Comparison of ENCODE assay signal across 8 cellular contexts in genomic region chr20:37804584-37805566, GRCh38.
DNase-seq lines count a peak whose midpoint lies in the region; ATAC-seq and TF ChIP-seq lines count a peak whose summit lies in the region.

No MANE protein-coding gene starts in this region.

- no peak overlapping the region for H3K27ac Mint-ChIP-seq in GM23338

- intact Hi-C loops in PC-3 (cut with micrococcal nuclease) = no loop called here

- H3K79me2 ChIP-seq in SK-N-SH (ENCODE audit: insufficient read depth) (no peaks in the 10 kb centered on the region), PC-3 (ENCODE audit: low read length) (no peaks in the 10 kb centered on the region), GM23338 (replicated peaks; ENCODE audit: insufficient read depth) (no peaks in the 10 kb centered on the region)

- no peak overlapping the region for H3K9ac ChIP-seq in SK-N-SH
- no peak overlapping the region for H3K9ac ChIP-seq in PC-3 (ENCODE audit: low read length)

- no peaks in the 10 kb centered on the region for H3K9me2 ChIP-seq in SK-N-SH
- no peaks in the 10 kb centered on the region for H3K9me2 ChIP-seq in PC-3 (replicated peaks; ENCODE audit: low read length)
- H3K9me2 ChIP-seq in GM23338 (ENCODE audit: insufficient read depth) = no peaks in the 10 kb centered on the region; the same call in 1 of the 2 replicates

- H3K4me1 Mint-ChIP-seq in GM23338 = peaks cover 15% of the 10 kb centered on the region; the same call in 2 of the 3 replicates

- POLR2A ChIA-PET in SK-N-SH (lab: Yijun Ruan, JAX) (interaction anchor here (0.7 kb wide), 1 partner anchor 115 kb away, joined by 3 read pairs; no protein-coding TSS in a partner anchor), PC-3 (lab: Charles Lee; ENCODE audit: unreplicated experiment) (interaction anchor here (0.7 kb wide), 1 partner anchor 111 kb away, joined by 5 read pairs; the partner anchor contains the start of gene CTNNBL1), HEK293T (lab: Yijun Ruan, JAX) (no interaction called here)

- TF ChIP-seq EP300 in SK-N-SH (IDR thresholded peaks at IDR 0.05; ENCODE audit: borderline replicate concordance in 1 of 2, low read depth in 1 of 2, low read length in 1 of 2) = no peak; a peak in 1 of 4 replicates

- H3K4me1 ChIP-seq in SK-N-SH (ENCODE audit: control insufficient read depth in 1 of 2, insufficient read depth in 2 of 2, low read depth in 1 of 2, low read length in 1 of 2) = peaks cover 0 to 30% of the 10 kb centered on the region in 2 experiments; a peak in 2 of 4 replicates
- peaks cover 4% of the 10 kb centered on the region; the same call in 1 of the 2 replicates for H3K4me1 ChIP-seq in PC-3 (ENCODE audit: insufficient read depth, low read length)
- peaks cover 7% of the 10 kb centered on the region; the same call in 1 of the 2 replicates for H3K4me1 ChIP-seq in GM23338 (ENCODE audit: insufficient read depth)

- H3K36me3 ChIP-seq in SK-N-SH (replicated peaks in 1 of 2; ENCODE audit: control insufficient read depth in 1 of 2, insufficient read depth in 2 of 2, low read length in 1 of 2) (peaks cover 0 to 20% of the 10 kb centered on the region in 2 experiments), PC-3 (ENCODE audit: low read depth, low read length) (peaks cover 9% of the 10 kb centered on the region; the same call in 1 of the 2 replicates), GM23338 (ENCODE audit: insufficient read depth) (no peaks in the 10 kb centered on the region; the same call in 1 of the 2 replicates)

- no peaks in the 10 kb centered on the region for H3K27me3 ChIP-seq in SK-N-SH (ENCODE audit: insufficient read depth)
- H3K27me3 ChIP-seq in PC-3 (ENCODE audit: low read length) = no peaks in the 10 kb centered on the region
- H3K27me3 ChIP-seq in GM23338 (ENCODE audit: insufficient read depth) = no peaks in the 10 kb centered on the region

- TF ChIP-seq CTCF in SK-N-SH (IDR thresholded peaks at IDR 0.05) (no peak), PC-3 (conservative IDR thresholded peaks at IDR 0.05; ENCODE audit: low read depth, low read length) (no peak), GM23338 (conservative IDR thresholded peaks at IDR 0.05; ENCODE audit: low read depth in 2 of 2) (no peak)

- DNase-seq in SK-N-SH (peak; percentile 52), nucleus accumbens (lab: John Stamatoyannopoulos, UW) (peak in 44 of 56 donors; percentile 11 to 68 (median 38)), PC-3 (no peak), GM23338 (ENCODE audit: low spot score) (no peak), HEK293T (ENCODE audit: extremely low spot score) (no peak)
- DNase-seq in activated naive CD4-positive, alpha-beta T cell (lab: John Stamatoyannopoulos, UW) = no peak

- H3K4me2 ChIP-seq in SK-N-SH (no peak overlapping the region), PC-3 (ENCODE audit: low read length) (no peak overlapping the region), GM23338 (no peak overlapping the region)

- H3K4me3 ChIP-seq in SK-N-SH (ENCODE audit: low read depth in 2 of 2, low read length in 1 of 2) (no peak overlapping the region), PC-3 (ENCODE audit: low read length) (no peak overlapping the region), GM23338 (no peak overlapping the region)

- peaks cover 4% of the 10 kb centered on the region for H3K27me3 Mint-ChIP-seq in GM23338 (ENCODE audit: insufficient read depth, low read depth, poor library complexity)

- H3K9me3 ChIP-seq in SK-N-SH (no peaks in the 10 kb centered on the region), PC-3 (ENCODE audit: low read length) (no peaks in the 10 kb centered on the region)

- H4K20me1 ChIP-seq in SK-N-SH (ENCODE audit: insufficient read depth) = no peaks in the 10 kb centered on the region
- H4K20me1 ChIP-seq in PC-3 (ENCODE audit: low read length) = no peaks in the 10 kb centered on the region
- H4K20me1 ChIP-seq in GM23338 (replicated peaks; ENCODE audit: insufficient read depth) = 0 out of 2 replicates have a peak, but pooled peaks cover 11% of the 10 kb centered on the region

- H3K9me3 Mint-ChIP-seq in GM23338 = no peaks in the 10 kb centered on the region; the same call in 2 of the 3 replicates

- H3K27ac ChIP-seq in SK-N-SH (ENCODE audit: low read depth in 2 of 2, low read length in 1 of 2) (peak overlapping the region in 1 of 2 experiments; percentile 85; a peak in 2 of 4 replicates), PC-3 (ENCODE audit: low read length) (no peak overlapping the region), GM23338 (ENCODE audit: low read depth) (no peak overlapping the region)

- CTCF ChIA-PET in SK-N-SH (lab: Yijun Ruan, JAX) (interaction anchor here (0.8 to 1.6 kb wide), 4 partner anchors 70 to 253 kb away, joined by 3 to 5 read pairs (median 4); partner anchors contain the start of gene CTNNBL1), PC-3 (lab: Charles Lee) (no interaction called here), HEK293T (lab: Yijun Ruan, JAX) (no interaction called here)

- H3F3A ChIP-seq in SK-N-SH (replicated peaks; ENCODE audit: insufficient read depth) = no peaks in the 10 kb centered on the region
- no peaks in the 10 kb centered on the region for H3F3A ChIP-seq in PC-3 (ENCODE audit: low read length, unreplicated experiment)
- H3F3A ChIP-seq in GM23338 (replicated peaks; ENCODE audit: low read depth) = no peaks in the 10 kb centered on the region

- H2AFZ ChIP-seq in SK-N-SH (ENCODE audit: low read depth) (no peak overlapping the region), PC-3 (ENCODE audit: low read length) (no peak overlapping the region), GM23338 (no peak overlapping the region)

- no peak overlapping the region for H3K4me3 Mint-ChIP-seq in GM23338

- 73% methylated on average over 9 of the region's 16 CpGs for WGBS in SK-N-SH (ENCODE audit: low lambda C conversion rate)

- BruUV-seq in PC-3 (replicated peaks; lab: Mats Ljungman, UMichigan) = no TSS peak

- no peak for TF ChIP-seq RAD21 in SK-N-SH (IDR thresholded peaks at IDR 0.05; ENCODE audit: low read length)

- ATAC-seq in GM19035 (IDR thresholded peaks at IDR 0.05; ENCODE audit: unreplicated experiment) (peak; percentile 58), HG02973 (IDR thresholded peaks at IDR 0.05; ENCODE audit: unreplicated experiment) (peak; percentile 55), PC-3 (no peak), GM23338 (no peak)

- H3K36me3 Mint-ChIP-seq in GM23338 (ENCODE audit: low read depth) = peaks cover under 1% of the 10 kb centered on the region; the same call in 2 of the 3 replicates

TF ChIP-seq in SK-N-SH, 30 proteins besides CTCF, POLR2A, EP300 and RAD21:
- TF ChIP-seq, protein P1, sequence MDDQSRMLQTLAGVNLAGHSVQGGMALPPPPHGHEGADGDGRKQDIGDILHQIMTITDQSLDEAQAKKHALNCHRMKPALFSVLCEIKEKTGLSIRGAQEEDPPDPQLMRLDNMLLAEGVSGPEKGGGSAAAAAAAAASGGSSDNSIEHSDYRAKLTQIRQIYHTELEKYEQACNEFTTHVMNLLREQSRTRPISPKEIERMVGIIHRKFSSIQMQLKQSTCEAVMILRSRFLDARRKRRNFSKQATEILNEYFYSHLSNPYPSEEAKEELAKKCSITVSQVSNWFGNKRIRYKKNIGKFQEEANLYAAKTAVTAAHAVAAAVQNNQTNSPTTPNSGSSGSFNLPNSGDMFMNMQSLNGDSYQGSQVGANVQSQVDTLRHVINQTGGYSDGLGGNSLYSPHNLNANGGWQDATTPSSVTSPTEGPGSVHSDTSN (IDR thresholded peaks at IDR 0.05) = no peak
- TF ChIP-seq GATA2 (CRISPR knock-in tag; IDR thresholded peaks at IDR 0.05) = peak; percentile 36; the same call in 1 of the 2 replicates
- TF ChIP-seq RCOR1 (IDR thresholded peaks at IDR 0.05; ENCODE audit: low read length) = peak; percentile 52; the same call in 1 of the 2 replicates
- peak; percentile 18; the same call in 1 of the 2 replicates for TF ChIP-seq NFIC (IDR thresholded peaks at IDR 0.05; ENCODE audit: borderline replicate concordance)
- 0 out of 2 replicates have a peak, but pooled peaks have one; percentile 55 for TF ChIP-seq FOXJ3 (CRISPR knock-in tag; IDR thresholded peaks at IDR 0.05)

TF ChIP-seq in GM23338, 12 proteins besides CTCF, POLR2A, EP300 and RAD21:
- TF ChIP-seq EZH2 (IDR thresholded peaks at IDR 0.05; ENCODE audit: low read depth, unreplicated experiment) = no peak

TF ChIP-seq in HEK293T, 16 proteins besides CTCF, POLR2A, EP300 and RAD21:
- no peak for TF ChIP-seq FOXK2 (IDR thresholded peaks at IDR 0.05)
TF ChIP-seq in HEK293T: peak in this region for 0.

Comparison
In these comparisons a context has a peak if more than half of its experiments do, and no peak if none do; other contexts are left out.
1. ATAC-seq: peak in GM19035 (single experiment) and HG02973 (single experiment); none in PC-3 (single experiment) and GM23338 (single experiment).
2. DNase-seq: peak in SK-N-SH (single experiment) and nucleus accumbens (44 of 56); none in PC-3 (single experiment), activated naive CD4-positive, alpha-beta T cell (0 of 4), GM23338 (single experiment) and HEK293T (single experiment).